8 cellular contexts compared by ENCODE assay signal in genomic region chr15:43441316-43441715, GRCh38. TPM values are rescaled to one million over a fixed set of nuclear protein-coding genes. Genes with fewer than 3 reads are reported as not detected.
DNase-seq lines count a peak whose midpoint lies in the region; ATAC-seq and TF ChIP-seq lines count a peak whose summit lies in the region.

No MANE protein-coding gene starts in this region.

- peaks cover 8% of the 10 kb centered on the region in 2 donors for H3K4me1 Mint-ChIP-seq in natural killer cell treated with Interleukin-12 subunit alpha and Interleukin-12 subunit beta and Interleukin-15 and Interleukin-18, amount 100 ng/mL, for 72 hours (ENCODE audit: low read depth in 2 of 2)

- in situ Hi-C loops in brain microvascular endothelial cell (cut with HindIII; ENCODE audit: low pct_ligation_motif_present, low sequenced_read_pairs) = no loop called here

- H3K36me3 Mint-ChIP-seq in natural killer cell treated with Interleukin-12 subunit alpha and Interleukin-12 subunit beta and Interleukin-15 and Interleukin-18, amount 100 ng/mL, for 72 hours = peaks cover 15% of the 10 kb centered on the region

- H3K4me3 Mint-ChIP-seq in natural killer cell treated with Interleukin-12 subunit alpha and Interleukin-12 subunit beta and Interleukin-15 and Interleukin-18, amount 100 ng/mL, for 72 hours = peak overlapping the region; percentile 58

- peak overlapping the region; percentile 92 to 98 for H3K27ac Mint-ChIP-seq in natural killer cell treated with Interleukin-12 subunit alpha and Interleukin-12 subunit beta and Interleukin-15 and Interleukin-18, amount 100 ng/mL, for 72 hours

- H3K27me3 Mint-ChIP-seq in natural killer cell treated with Interleukin-12 subunit alpha and Interleukin-12 subunit beta and Interleukin-15 and Interleukin-18, amount 100 ng/mL, for 72 hours = no peaks in the 10 kb centered on the region

- DNase-seq in GM06990 (ENCODE audit: extremely low read depth, insufficient read length) (peak; percentile 9), M059J (ENCODE audit: low read depth) (peak; percentile 72), brain microvascular endothelial cell (peak; percentile 37), NCI-H1048 (lab: John Stamatoyannopoulos, UW) (no peak), H7 (no peak)
- no peak for DNase-seq in natural killer cell treated with Interleukin-12 subunit alpha and Interleukin-12 subunit beta and Interleukin-15 and Interleukin-18, amount 100 ng/mL, for 72 hours (ENCODE audit: low spot score)

- peak; percentile 77 to 82 for ATAC-seq in natural killer cell treated with Interleukin-12 subunit alpha and Interleukin-12 subunit beta and Interleukin-15 and Interleukin-18, amount 100 ng/mL, for 72 hours
- ATAC-seq in HG03342 (IDR thresholded peaks at IDR 0.05; ENCODE audit: unreplicated experiment) = no peak
- no peak for ATAC-seq in GM21786 (IDR thresholded peaks at IDR 0.05; ENCODE audit: unreplicated experiment)

- no peaks in the 10 kb centered on the region for H3K27me3 ChIP-seq in GM06990 (replicated peaks; ENCODE audit: control insufficient read depth, insufficient read depth, low read length)
- H3K27me3 ChIP-seq in brain microvascular endothelial cell (replicated peaks) = no peaks in the 10 kb centered on the region
- no peaks in the 10 kb centered on the region for H3K27me3 ChIP-seq in H7 (ENCODE audit: control insufficient read depth, insufficient read depth, low read length)

- no peak for TF ChIP-seq CTCF in GM06990 (IDR thresholded peaks at IDR 0.05; ENCODE audit: insufficient read depth, low read length, poor library complexity, severe bottlenecking)
- no peak for TF ChIP-seq CTCF in brain microvascular endothelial cell (IDR thresholded peaks at IDR 0.05; ENCODE audit: low read depth, low read length, missing control alignments)

- H3K27ac ChIP-seq in brain microvascular endothelial cell = peak overlapping the region; percentile 77

- H3K4me3 ChIP-seq in GM06990 (replicated peaks; ENCODE audit: low read depth, low read length) (no peak overlapping the region), brain microvascular endothelial cell (ENCODE audit: low read depth, low read length) (no peak overlapping the region), H7 (ENCODE audit: insufficient read depth, low read depth, low read length) (no peak overlapping the region)

- peaks cover 3% of the 10 kb centered on the region for H3K36me3 ChIP-seq in GM06990 (ENCODE audit: control insufficient read depth, insufficient read depth, low read length)
- H3K36me3 ChIP-seq in brain microvascular endothelial cell (replicated peaks) = peaks cover 12% of the 10 kb centered on the region
- peaks cover 7% of the 10 kb centered on the region for H3K36me3 ChIP-seq in H7 (replicated peaks; ENCODE audit: control insufficient read depth, insufficient read depth, low read length)

- H3K9me3 Mint-ChIP-seq in natural killer cell treated with Interleukin-12 subunit alpha and Interleukin-12 subunit beta and Interleukin-15 and Interleukin-18, amount 100 ng/mL, for 72 hours = no peaks in the 10 kb centered on the region

RNA-seq across cellular contexts. Expression of gene TP53BP1, which starts 51.6 kb away (rescaled TPM):
- 31.0 and 40.6 TPM in 2 replicates for total RNA-seq in M059J (2014; rRNA removed; shearing (Covaris generic))
- 10 to 100 TPM; 27.8 to 46.7 TPM for total RNA-seq in natural killer cell treated with Interleukin-12 subunit alpha and Interleukin-12 subunit beta and Interleukin-15 and Interleukin-18, amount 100 ng/mL, for 72 hours
- 36.6 and 43.5 TPM in 2 replicates for total RNA-seq in H7 (2014; rRNA removed; shearing (Covaris generic))

Comparison
In these comparisons a context has a peak if more than half of its experiments do, and no peak if none do; other contexts are left out.
1. DNase-seq: peak in GM06990 (single experiment), M059J (single experiment) and brain microvascular endothelial cell (single experiment); none in natural killer cell treated with Interleukin-12 subunit alpha and Interleukin-12 subunit beta and Interleukin-15 and Interleukin-18, amount 100 ng/mL, for 72 hours (single experiment), NCI-H1048 (single experiment) and H7 (single experiment).
2. ATAC-seq: peak in natural killer cell treated with Interleukin-12 subunit alpha and Interleukin-12 subunit beta and Interleukin-15 and Interleukin-18, amount 100 ng/mL, for 72 hours (2 of 2); none in HG03342 (single experiment) and GM21786 (single experiment).